Comparison of ENCODE assay signal across 13 cellular contexts in genomic region chr3:45992133-45992729, GRCh38. TPM values are rescaled to one million over a fixed set of nuclear protein-coding genes. Genes with fewer than 3 reads are reported as not detected.
DNase-seq lines count a peak whose midpoint lies in the region; ATAC-seq and TF ChIP-seq lines count a peak whose summit lies in the region.
"Had no signal": no experiment of that assay in that cellular context is flagged by ENCODE, and none has a peak within 500 bp of the region (broad histone marks: within the 10 kb centered on the region; RNA-seq: fewer than 3 reads in every experiment).

No MANE protein-coding gene starts in this region.

- peak overlapping the region; percentile 42; the same call in 1 of the 2 replicates for H3K4me2 ChIP-seq in KMS-11

- H3K4me3 ChIP-seq in KMS-11 (IDR thresholded peaks at IDR 0.05; ENCODE audit: insufficient read depth, low read depth, low read length) (no peak overlapping the region), right cardiac atrium (ENCODE audit: low read length) (no peak overlapping the region)

- H3K36me3 Mint-ChIP-seq in activated B cell treated with CpG ODN at 0.5 μM for 24 hours (ENCODE audit: low read depth): peaks cover 13% of the 10 kb centered on the region
- peaks cover 0 to 11% of the 10 kb centered on the region in 2 donors for H3K36me3 Mint-ChIP-seq in stimulated activated naive B cell treated with anti-CD40 and anti-IgM and Interleukin-4, amounts not matched to agents 10 μg/mL and 1 μg/mL and 100 μg/mL, for 72 hours

- intact Hi-C loops in activated B cell treated with CpG ODN at 0.5 μM for 24 hours (cut with micrococcal nuclease): loop anchor here (10.0 kb wide), 2 partner anchors 397 to 543 kb away; partner anchors contain the start of gene LIMD1
- intact Hi-C loops in right cardiac atrium (cut with DNase I): no loop called here

- no peaks in the 10 kb centered on the region for H3K9me3 ChIP-seq in right cardiac atrium (ENCODE audit: control insufficient read depth, low read length)

- no peaks in the 10 kb centered on the region for H3K9me3 Mint-ChIP-seq in activated B cell treated with CpG ODN at 0.5 μM for 24 hours
- no peaks in the 10 kb centered on the region for H3K9me3 Mint-ChIP-seq in stimulated activated naive B cell treated with anti-CD40 and anti-IgM and Interleukin-4, amounts not matched to agents 10 μg/mL and 1 μg/mL and 100 μg/mL, for 72 hours

- peaks cover 43% of the 10 kb centered on the region for H3K4me1 Mint-ChIP-seq in activated B cell treated with CpG ODN at 0.5 μM for 24 hours
- peaks cover 54 to 72% of the 10 kb centered on the region in 2 donors for H3K4me1 Mint-ChIP-seq in stimulated activated naive B cell treated with anti-CD40 and anti-IgM and Interleukin-4, amounts not matched to agents 10 μg/mL and 1 μg/mL and 100 μg/mL, for 72 hours

- POLR2A ChIA-PET in activated B cell treated with CpG ODN at 0.5 μM for 24 hours (lab: Charles Lee): interaction anchor here (0.7 kb wide), 1 partner anchor 11 kb away, joined by 3 read pairs; no protein-coding TSS in a partner anchor

- peak overlapping the region; percentile 29 for H3K4me3 Mint-ChIP-seq in activated B cell treated with CpG ODN at 0.5 μM for 24 hours
- H3K4me3 Mint-ChIP-seq in stimulated activated naive B cell treated with anti-CD40 and anti-IgM and Interleukin-4, amounts not matched to agents 10 μg/mL and 1 μg/mL and 100 μg/mL, for 72 hours: peak overlapping the region; percentile 19 to 35

- H3K27ac Mint-ChIP-seq in activated B cell treated with CpG ODN at 0.5 μM for 24 hours: peak overlapping the region; percentile 1
- peak overlapping the region; percentile 73 for H3K27ac Mint-ChIP-seq in stimulated activated naive B cell treated with anti-CD40 and anti-IgM and Interleukin-4, amounts not matched to agents 10 μg/mL and 1 μg/mL and 100 μg/mL, for 72 hours

- H3K27ac ChIP-seq in KMS-11 (no peak overlapping the region), right cardiac atrium (ENCODE audit: low read length) (peak overlapping the region; percentile 94)

- H3K27me3 Mint-ChIP-seq in activated B cell treated with CpG ODN at 0.5 μM for 24 hours: no peaks in the 10 kb centered on the region
- H3K27me3 Mint-ChIP-seq in stimulated activated naive B cell treated with anti-CD40 and anti-IgM and Interleukin-4, amounts not matched to agents 10 μg/mL and 1 μg/mL and 100 μg/mL, for 72 hours: no peaks in the 10 kb centered on the region

- H3K27me3 ChIP-seq in KMS-11 (ENCODE audit: insufficient read depth, low read depth): no peaks in the 10 kb centered on the region
- no peaks in the 10 kb centered on the region for H3K27me3 ChIP-seq in right cardiac atrium (ENCODE audit: control insufficient read depth, insufficient read depth)

- peaks cover 36% of the 10 kb centered on the region for H3K4me1 ChIP-seq in KMS-11 (ENCODE audit: low read depth, poor library complexity, severe bottlenecking)
- peaks cover 36% of the 10 kb centered on the region for H3K4me1 ChIP-seq in right cardiac atrium (ENCODE audit: control insufficient read depth, insufficient read depth, low read length)

- H3K9ac ChIP-seq in KMS-11: no peak overlapping the region

- no peak overlapping the region for H2AFZ ChIP-seq in KMS-11 (ENCODE audit: low read depth)

- DNase-seq in activated B cell treated with CpG ODN at 0.5 μM for 24 hours (no peak), right cardiac atrium (peak in 1 of 3 donors; percentile 60), NCI-H1092 (lab: John Stamatoyannopoulos, UW) (no peak)
- no peak for DNase-seq in stimulated activated naive B cell treated with anti-CD40 and anti-IgM and Interleukin-4, amounts not matched to agents 10 μg/mL and 1 μg/mL and 100 μg/mL, for 72 hours
- DNase-seq: activated CD8-positive, alpha-beta memory T cell treated with anti-CD3 and anti-CD28 coated beads, Interleukin-2, amount 50 U/mL, for 48 hours; Kasumi-1; retina had no signal

- WGBS in right cardiac atrium: 52% methylated on average over 2 of the region's 2 CpGs

- H4K20me1 ChIP-seq in KMS-11 (ENCODE audit: insufficient read depth): no peaks in the 10 kb centered on the region

- no peak for ATAC-seq in activated B cell treated with CpG ODN at 0.5 μM for 24 hours (ENCODE audit: low read depth)
- no peak for ATAC-seq in right cardiac atrium
- no peak for ATAC-seq in stimulated activated naive B cell treated with anti-CD40 and anti-IgM and Interleukin-4, amounts not matched to agents 10 μg/mL and 1 μg/mL and 100 μg/mL, for 72 hours (replicated peaks)
- no peak for ATAC-seq in HG03139 (IDR thresholded peaks at IDR 0.05; ENCODE audit: unreplicated experiment)
- no peak for ATAC-seq in GM18867 (IDR thresholded peaks at IDR 0.05; ENCODE audit: unreplicated experiment)

- no peaks in the 10 kb centered on the region for H3K36me3 ChIP-seq in KMS-11 (ENCODE audit: insufficient read depth)

- CTCF ChIA-PET in activated B cell treated with CpG ODN at 0.5 μM for 24 hours (lab: Charles Lee): no interaction called here

- TF ChIP-seq CTCF in KMS-11 (conservative IDR thresholded peaks at IDR 0.05; ENCODE audit: low read depth, low read length): no peak
- no peak for TF ChIP-seq CTCF in activated B cell treated with CpG ODN at 0.5 μM for 24 hours (IDR thresholded peaks at IDR 0.05)

- H3K79me2 ChIP-seq in KMS-11 (ENCODE audit: insufficient read depth, low read depth): no peaks in the 10 kb centered on the region; the same call in 1 of the 2 replicates

RNA-seq across cellular contexts. Expression of gene FYCO1, which starts 3.4 kb away (rescaled TPM):
- total RNA-seq in activated B cell treated with CpG ODN at 0.5 μM for 24 hours: 10.6 and 14.9 TPM in 2 replicates
- 100 to 1,000 TPM in 2 of 4 donors, 10 to 100 TPM in 2; 75.8 to 114 (median 97.0) TPM for total RNA-seq in right cardiac atrium
- 62.7 TPM for polyA plus RNA-seq in right cardiac atrium

RNA-seq across cellular contexts. Expression of gene XCR1, which starts 35.1 kb away (rescaled TPM):
- total RNA-seq in activated B cell treated with CpG ODN at 0.5 μM for 24 hours (not detected in 2 replicates), right cardiac atrium (under 1 TPM in 1 of 4 donors, not detected in 3; 0.06 TPM)
- not detected for polyA plus RNA-seq in right cardiac atrium
- total RNA-seq: Daoy, NCI-H460 had no signal

RNA-seq across cellular contexts. Expression of gene CXCR6, which starts 49.0 kb away (rescaled TPM):
- total RNA-seq in activated B cell treated with CpG ODN at 0.5 μM for 24 hours: not detected in 2 replicates
- total RNA-seq in right cardiac atrium: under 1 TPM in 3 of 4 donors, not detected in 1; 0.33 to 0.53 (median 0.46) TPM
- 0.18 TPM for polyA plus RNA-seq in right cardiac atrium
- total RNA-seq: bronchial epithelial cell, Daoy had no signal
